ENCODE assay signal across 8 cellular contexts in the genomic region with DNA sequence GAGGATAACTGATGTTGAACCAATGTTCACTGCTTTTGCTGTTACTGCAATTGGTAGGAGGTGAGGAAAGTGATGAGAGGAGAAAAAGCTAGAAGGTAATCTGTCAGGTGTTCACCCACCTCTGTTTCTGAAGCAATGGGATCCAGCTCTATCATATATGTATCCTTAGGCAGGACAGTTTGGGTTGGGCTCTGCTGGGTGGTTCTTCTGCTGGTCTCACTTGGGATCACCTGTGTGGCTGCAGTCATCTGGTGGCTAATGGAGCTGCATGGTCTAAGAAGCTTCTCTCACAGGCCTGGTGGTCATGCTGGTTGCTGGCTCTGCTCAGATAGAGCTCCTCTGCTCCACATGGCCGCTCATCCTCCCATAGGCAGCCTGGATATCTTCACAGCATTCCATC.
"Had no signal": no experiment of that assay in that cellular context is flagged by ENCODE, and none has a peak within 500 bp of the region (broad histone marks: within the 10 kb centered on the region; RNA-seq: fewer than 3 reads in every experiment).

No MANE protein-coding gene starts in this region.

- H3K4me3 Mint-ChIP-seq: IgD-negative memory B cell had no signal

- FAIRE-seq: HTR-8/SVneo, K562 had no signal

- DNase-seq: IMR-90, KBM-7, KG1 had no signal

- H3K27ac ChIP-seq: HL-60, KMS-11 had no signal

- H3K4me2 ChIP-seq: KMS-11 had no signal

- H3K36me3 Mint-ChIP-seq: IgD-negative memory B cell had no signal

- H3K9ac ChIP-seq: KMS-11 had no signal

- ATAC-seq: K562 had no signal

- H3K4me3 ChIP-seq: K562 had no signal
